25 cellular contexts compared by ENCODE assay signal in the genomic region with DNA sequence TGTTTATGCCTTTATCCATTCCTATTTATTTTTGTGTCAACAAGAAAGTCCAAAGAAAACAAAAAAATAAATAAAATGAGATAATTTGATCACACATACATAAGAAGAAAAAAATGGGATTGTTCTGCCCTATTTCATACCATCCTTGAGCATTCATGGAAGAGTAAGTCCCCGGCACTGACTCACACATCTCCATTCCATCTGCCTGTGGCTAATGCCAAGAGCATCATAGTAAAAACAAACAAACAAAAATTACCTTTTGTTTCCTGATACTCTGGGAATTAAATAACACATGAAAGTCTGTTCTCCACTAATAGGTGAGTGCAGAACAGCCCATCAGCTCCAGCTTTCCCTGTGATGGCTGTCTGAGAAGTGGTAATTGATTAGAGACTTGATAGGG.
"Had no signal": no experiment of that assay in that cellular context is flagged by ENCODE, and none has a peak within 500 bp of the region (broad histone marks: within the 10 kb centered on the region; RNA-seq: fewer than 3 reads in every experiment).

No MANE protein-coding gene starts in this region.

- H3K79me2 ChIP-seq: parathyroid adenoma had no signal

- H3K4me3 ChIP-seq: colonic mucosa, lung, mucosa of descending colon, sigmoid colon, stomach, testis, tibial artery had no signal

- H3K27me3 ChIP-seq: testis had no signal

- DNase-seq: colonic mucosa; effector CD8-positive, alpha-beta T cell; erythroblast; hypothalamus; immature natural killer cell; mesenchymal stem cell; mucosa of descending colon; naive B cell; right cardiac atrium; sigmoid colon; stimulated activated CD4-positive, alpha-beta T cell treated with anti-CD3 and anti-CD28 coated beads, Interleukin-2, amount 100 ng/mL, for 24 hours; stimulated activated CD4-positive, alpha-beta T cell treated with anti-CD3 and anti-CD28 coated beads, Interleukin-4, amount 100 ng/mL, for 24 hours; stimulated activated naive CD4-positive, alpha-beta T cell treated with Interleukin-2 at 50 U/mL for 16 hours; stomach; testis; tibial artery had no signal

- H3K36me3 ChIP-seq: colonic mucosa, neutrophil, sigmoid colon, stomach, tibial artery had no signal

- ATAC-seq: left lobe of liver; natural killer cell treated with Interleukin-12 subunit alpha and Interleukin-12 subunit beta and Interleukin-15 and Interleukin-18, amount 100 ng/mL, for 72 hours; right cardiac atrium; stimulated activated effector memory CD8-positive, alpha-beta T cell treated with anti-CD3 and anti-CD28 coated beads, Interleukin-12 subunit alpha, Interleukin-12 subunit beta, amount 100 ng/mL, for 72 hours had no signal

- H3K27ac ChIP-seq: colonic mucosa, neutrophil, parathyroid adenoma, sigmoid colon, stomach, testis, tibial artery had no signal

- H2AFZ ChIP-seq: parathyroid adenoma had no signal

- FAIRE-seq: endothelial cell of umbilical vein, frontal cortex, keratinocyte had no signal

- H3K9ac ChIP-seq: parathyroid adenoma had no signal

- H3K4me1 ChIP-seq: colonic mucosa, parathyroid adenoma, stomach, testis had no signal

- H3K9me3 ChIP-seq: colonic mucosa, mucosa of descending colon, neutrophil, sigmoid colon, stomach, testis, tibial artery had no signal
